Comparison of ENCODE assay signal across 20 cellular contexts in the genomic region with DNA sequence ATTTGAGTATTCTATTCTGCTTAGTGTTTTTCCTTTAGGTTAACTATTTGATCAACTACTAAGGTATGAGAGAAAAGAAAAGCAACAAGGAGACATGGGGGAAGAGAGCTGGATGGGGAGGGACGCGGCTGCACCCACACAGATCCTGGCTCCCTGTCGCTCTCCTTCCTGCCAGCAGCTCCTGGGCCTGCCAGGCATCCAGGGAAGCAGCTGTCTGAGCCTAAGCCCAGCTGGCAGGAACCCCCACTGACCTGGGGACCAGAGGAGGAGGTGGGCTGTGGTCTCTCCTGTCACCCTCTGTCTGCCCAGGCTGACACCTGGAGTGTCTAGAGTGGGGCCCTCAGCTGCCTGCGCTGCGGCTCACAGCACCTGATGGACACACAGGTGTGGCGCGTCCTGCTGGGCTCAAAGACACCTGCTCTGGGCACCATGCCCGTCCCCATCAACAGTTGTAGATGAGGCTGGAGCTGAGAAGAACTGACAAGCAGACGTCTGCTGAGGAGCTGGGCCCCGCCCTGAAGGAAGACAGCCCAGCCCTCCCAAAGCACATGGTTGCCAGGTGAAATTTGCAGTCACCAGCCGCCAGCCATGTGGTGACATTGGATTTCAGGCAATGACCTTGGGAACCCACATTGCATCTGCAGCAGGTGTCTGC.
DNase-seq lines count a peak whose midpoint lies in the region; ATAC-seq lines count a peak whose summit lies in the region.
"Had no signal": no experiment of that assay in that cellular context is flagged by ENCODE, and none has a peak within 500 bp of the region (broad histone marks: within the 10 kb centered on the region; RNA-seq: fewer than 3 reads in every experiment).

No MANE protein-coding gene starts in this region.

- DNase-seq in cardiac septum (ENCODE audit: low spot score), result peak; percentile 64
- no peak for DNase-seq in left cardiac atrium
- DNase-seq in NCI-H2081 (lab: John Stamatoyannopoulos, UW), result peak; percentile 83 to 96
- peak; percentile 83 for DNase-seq in NCI-H774 (lab: John Stamatoyannopoulos, UW)
- DNase-seq in neuronal stem cell (ENCODE audit: low spot score), result no peak
- no peak for DNase-seq in GDM1 (lab: John Stamatoyannopoulos, UW)
- DNase-seq: activated CD4-positive, alpha-beta T cell treated with anti-CD3 and anti-CD28 coated beads, Interleukin-2, amount 50 U/mL, for 1 hour; activated naive CD8-positive, alpha-beta T cell treated with anti-CD3 and anti-CD28 coated beads, Interleukin-2, amount 10 ng/mL, durations not matched to agents 7 days and 5 days; body of pancreas; GOT3; NCI-H526 treated with DMSO at 0.1 percent for 48 hours; nephron progenitor cell; testis had no signal

- no peak overlapping the region for H2BK12ac ChIP-seq in neuronal stem cell (ENCODE audit: low read length)

- peak overlapping the region; percentile 48 for H3K18ac ChIP-seq in neuronal stem cell (ENCODE audit: low read length)

- peaks cover 0 to 2% of the 10 kb centered on the region in 2 donors for H3K9me3 ChIP-seq in neuronal stem cell (replicated peaks in 1 of 2; ENCODE audit: control insufficient read depth in 2 of 2, insufficient read depth in 1 of 2, low read depth in 1 of 2, low read length in 2 of 2)
- H3K9me3 ChIP-seq: BLaER1, body of pancreas, SJSA1, testis had no signal

- H3K4ac ChIP-seq in neuronal stem cell (ENCODE audit: low read length), result no peak overlapping the region

- intact Hi-C loops in cardiac septum (cut with DNase I), result no loop called here
- intact Hi-C loops in left cardiac atrium (cut with DNase I), result no loop called here

- no peak overlapping the region for H2BK15ac ChIP-seq in neuronal stem cell (ENCODE audit: low read length)

- H2AFZ ChIP-seq in neuronal stem cell (ENCODE audit: low read length), result no peak overlapping the region

- no peaks in the 10 kb centered on the region for H3K36me3 ChIP-seq in neuronal stem cell (replicated peaks in 1 of 2; ENCODE audit: control insufficient read depth in 2 of 2, insufficient read depth in 2 of 2, low read length in 2 of 2)
- H3K36me3 ChIP-seq: BLaER1, SJSA1 had no signal

- H2BK120ac ChIP-seq in neuronal stem cell (ENCODE audit: low read depth, low read length), result no peak overlapping the region

- H4K91ac ChIP-seq in neuronal stem cell (ENCODE audit: low read depth, low read length, poor library complexity), result no peak overlapping the region

- H3K4me3 ChIP-seq in neuronal stem cell (ENCODE audit: low read length in 2 of 2), result no peak overlapping the region
- H3K4me3 ChIP-seq: BLaER1, body of pancreas, SJSA1, testis had no signal

- H3K79me1 ChIP-seq in neuronal stem cell (ENCODE audit: low read depth, low read length), result no peaks in the 10 kb centered on the region

- no peaks in the 10 kb centered on the region for H3K27me3 ChIP-seq in neuronal stem cell (ENCODE audit: control insufficient read depth in 3 of 3, insufficient read depth in 3 of 3, low read depth in 1 of 3, low read length in 3 of 3)
- H3K27me3 ChIP-seq: BLaER1, body of pancreas, SJSA1, testis had no signal

- no peak overlapping the region for H3K23ac ChIP-seq in neuronal stem cell (ENCODE audit: low read depth, low read length, poor library complexity)

- no peak for ATAC-seq in left cardiac atrium
- no peak for ATAC-seq in GM18502 (IDR thresholded peaks at IDR 0.05; ENCODE audit: poor library complexity, unreplicated experiment)
- ATAC-seq in HG03159 (IDR thresholded peaks at IDR 0.05; ENCODE audit: unreplicated experiment), result no peak
- ATAC-seq: body of pancreas; stimulated activated effector memory CD8-positive, alpha-beta T cell treated with anti-CD3 and anti-CD28 coated beads, Interleukin-12 subunit alpha, Interleukin-12 subunit beta, amount 100 ng/mL, for 72 hours had no signal

- no peak overlapping the region for H4K8ac ChIP-seq in neuronal stem cell (ENCODE audit: low read depth, low read length)

- no peak overlapping the region for H2AK5ac ChIP-seq in neuronal stem cell (ENCODE audit: low read depth, low read length)

- H3K4me2 ChIP-seq in neuronal stem cell (ENCODE audit: insufficient read depth, low read length, poor library complexity, severe bottlenecking), result no peak overlapping the region
- H3K4me2 ChIP-seq: BLaER1, KMS-11 had no signal

- WGBS in neuronal stem cell (ENCODE audit: extremely low coverage in 2 of 2, insufficient read length in 2 of 2, insufficient replicate concordance in 1 of 2), 2 donors, result no CpG with 5 or more reads among the region's 11 CpGs

- no peaks in the 10 kb centered on the region for H3K4me1 ChIP-seq in neuronal stem cell (ENCODE audit: control insufficient read depth in 2 of 2, insufficient read depth in 1 of 2, low read depth in 1 of 2, low read length in 2 of 2)
- H3K4me1 ChIP-seq: body of pancreas, SJSA1, testis had no signal

- H2BK5ac ChIP-seq in neuronal stem cell (ENCODE audit: low read length), result no peak overlapping the region

- no peak overlapping the region for H3K9ac ChIP-seq in neuronal stem cell (ENCODE audit: low read depth, low read length, poor library complexity)
- H3K9ac ChIP-seq: BLaER1, KMS-11 had no signal

- H3K14ac ChIP-seq in neuronal stem cell (ENCODE audit: low read length), result no peak overlapping the region

- no peak overlapping the region for H3K27ac ChIP-seq in neuronal stem cell (replicated peaks; ENCODE audit: low read length)
- H3K27ac ChIP-seq: BLaER1, body of pancreas, KMS-11, SJSA1, testis, VCaP had no signal

Comparison
In these comparisons a context has a peak if more than half of its experiments do, and no peak if none do; other contexts are left out.
1. DNase-seq: peak in cardiac septum (single experiment), NCI-H2081 (2 of 2) and NCI-H774 (single experiment); none in left cardiac atrium (single experiment), neuronal stem cell (single experiment) and GDM1 (single experiment).